In genomic region chr3:11637901-11638668, GRCh38 we compare ENCODE assay signal across 8 cellular contexts. TPM values are rescaled to one million over a fixed set of nuclear protein-coding genes. Genes with fewer than 3 reads are reported as not detected.
DNase-seq lines count a peak whose midpoint lies in the region; ATAC-seq and TF ChIP-seq lines count a peak whose summit lies in the region.

No MANE protein-coding gene starts in this region.

- H3K4me1 Mint-ChIP-seq in stimulated activated naive CD8-positive, alpha-beta T cell treated with anti-CD3 and anti-CD28 coated beads, Interleukin-15, Interleukin-2, amounts not matched to agents 100 ng/mL and 50 ng/mL, for 24 hours (ENCODE audit: low read depth) = peaks cover 85% of the 10 kb centered on the region

- no peaks in the 10 kb centered on the region for H3K27me3 ChIP-seq in muscle layer of duodenum (ENCODE audit: low read depth, low read length)

- ATAC-seq in stimulated activated naive CD8-positive, alpha-beta T cell treated with anti-CD3 and anti-CD28 coated beads, Interleukin-15, Interleukin-2, amounts not matched to agents 100 U/mL and 50 U/mL, for 24 hours = no peak
- ATAC-seq in HG02798 (IDR thresholded peaks at IDR 0.05; ENCODE audit: poor library complexity, unreplicated experiment) (no peak), GM21786 (IDR thresholded peaks at IDR 0.05; ENCODE audit: unreplicated experiment) (no peak), HG03108 (IDR thresholded peaks at IDR 0.05; ENCODE audit: unreplicated experiment) (no peak)

- H3K4me3 Mint-ChIP-seq in stimulated activated naive CD8-positive, alpha-beta T cell treated with anti-CD3 and anti-CD28 coated beads, Interleukin-15, Interleukin-2, amounts not matched to agents 100 ng/mL and 50 ng/mL, for 24 hours = no peak overlapping the region

- no peak for DNase-seq in stimulated activated naive CD8-positive, alpha-beta T cell treated with anti-CD3 and anti-CD28 coated beads, Interleukin-15, Interleukin-2, amounts not matched to agents 100 U/mL and 50 U/mL, for 24 hours
- DNase-seq in choroid plexus epithelial cell (ENCODE audit: low read depth) (peak; percentile 28), ureter (ENCODE audit: low spot score) (no peak)

- H3K27ac Mint-ChIP-seq in stimulated activated naive CD8-positive, alpha-beta T cell treated with anti-CD3 and anti-CD28 coated beads, Interleukin-15, Interleukin-2, amounts not matched to agents 100 ng/mL and 50 ng/mL, for 24 hours = peak overlapping the region; percentile 36

- H3K27ac ChIP-seq in muscle layer of duodenum (ENCODE audit: low read length) = peak overlapping the region; percentile 91

- peaks cover 0 to 22% of the 10 kb centered on the region in 2 donors for H3K36me3 ChIP-seq in muscle layer of duodenum (ENCODE audit: control insufficient read depth in 1 of 2, insufficient read depth in 2 of 2, low read length in 2 of 2)

- H3K4me1 ChIP-seq in muscle layer of duodenum (ENCODE audit: control insufficient read depth in 1 of 2, insufficient read depth in 2 of 2, low read length in 2 of 2) = peaks cover 38 to 71% of the 10 kb centered on the region in 2 donors

- H3K4me3 ChIP-seq in choroid plexus epithelial cell (ENCODE audit: low read depth, low read length) (peak overlapping the region; percentile 76), muscle layer of duodenum (ENCODE audit: low read depth in 1 of 2, low read length in 2 of 2) (peak overlapping the region; percentile 44 to 45)

- no peaks in the 10 kb centered on the region for H3K27me3 Mint-ChIP-seq in stimulated activated naive CD8-positive, alpha-beta T cell treated with anti-CD3 and anti-CD28 coated beads, Interleukin-15, Interleukin-2, amounts not matched to agents 100 ng/mL and 50 ng/mL, for 24 hours

- no peaks in the 10 kb centered on the region for H3K9me3 Mint-ChIP-seq in stimulated activated naive CD8-positive, alpha-beta T cell treated with anti-CD3 and anti-CD28 coated beads, Interleukin-15, Interleukin-2, amounts not matched to agents 100 ng/mL and 50 ng/mL, for 24 hours

- no peaks in the 10 kb centered on the region for H3K9me3 ChIP-seq in muscle layer of duodenum (ENCODE audit: control insufficient read depth in 1 of 2, low read length in 2 of 2)

- peaks cover 21% of the 10 kb centered on the region for H3K36me3 Mint-ChIP-seq in stimulated activated naive CD8-positive, alpha-beta T cell treated with anti-CD3 and anti-CD28 coated beads, Interleukin-15, Interleukin-2, amounts not matched to agents 100 ng/mL and 50 ng/mL, for 24 hours (ENCODE audit: low read depth)

- TF ChIP-seq CTCF in choroid plexus epithelial cell (conservative IDR thresholded peaks at IDR 0.05; ENCODE audit: low read depth, low read length) = no peak

RNA-seq across cellular contexts. Expression of gene VGLL4, which starts 5.6 kb away (rescaled TPM):
- 88.3 TPM for total RNA-seq in ureter
